23 cellular contexts compared by ENCODE assay signal in the genomic region with DNA sequence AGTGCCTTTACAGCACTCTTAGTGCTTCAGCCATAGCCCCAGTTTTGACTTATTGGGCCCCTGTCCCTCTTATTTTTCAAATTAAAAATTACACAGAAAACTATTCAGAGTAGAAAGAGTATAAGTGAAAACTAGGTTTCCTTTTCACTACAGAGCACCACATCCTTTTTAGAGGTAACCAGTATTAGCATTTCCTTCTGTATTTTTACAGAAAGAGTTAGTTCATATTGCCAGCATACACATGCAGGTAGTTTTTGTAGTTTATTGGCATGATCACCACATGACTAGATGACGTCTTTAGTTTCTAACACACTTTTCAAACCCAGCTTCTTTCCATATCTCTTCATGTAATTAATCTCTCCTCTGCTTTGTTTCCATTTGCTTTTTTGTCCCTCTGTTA.
DNase-seq lines count a peak whose midpoint lies in the region; ATAC-seq and TF ChIP-seq lines count a peak whose summit lies in the region.
"Had no signal": no experiment of that assay in that cellular context is flagged by ENCODE, and none has a peak within 500 bp of the region (broad histone marks: within the 10 kb centered on the region; RNA-seq: fewer than 3 reads in every experiment).

No MANE protein-coding gene starts in this region.

- WGBS in mesendoderm (ENCODE audit: extremely low coverage, insufficient coverage, low lambda C conversion rate) = no CpG with 5 or more reads among the region's 1 CpG

- no peaks in the 10 kb centered on the region for H3K9me2 ChIP-seq in GM23338 (ENCODE audit: insufficient read depth)

- H3K4me2 ChIP-seq in mesendoderm (ENCODE audit: low read length) (no peak overlapping the region), GM23338 (no peak overlapping the region)

- H3K9me3 Mint-ChIP-seq in type B pancreatic cell (no peaks in the 10 kb centered on the region), GM23338 (no peaks in the 10 kb centered on the region)
- H3K9me3 Mint-ChIP-seq: activated CD4-positive, alpha-beta T cell treated with anti-CD3 and anti-CD28 coated beads, Interleukin-2, amount 10 ng/mL, durations not matched to agents 7 days and 5 days; CD4-positive, alpha-beta memory T cell; stimulated activated naive B cell treated with anti-CD40 and anti-IgM and Interleukin-4, amounts not matched to agents 10 μg/mL and 1 μg/mL and 100 μg/mL, for 72 hours had no signal

- H3K27me3 Mint-ChIP-seq in type B pancreatic cell (no peaks in the 10 kb centered on the region), GM23338 (ENCODE audit: insufficient read depth, low read depth, poor library complexity) (no peaks in the 10 kb centered on the region)
- H3K27me3 Mint-ChIP-seq: activated CD4-positive, alpha-beta T cell treated with anti-CD3 and anti-CD28 coated beads, Interleukin-2, amount 10 ng/mL, durations not matched to agents 7 days and 5 days; CD4-positive, alpha-beta memory T cell; stimulated activated naive B cell treated with anti-CD40 and anti-IgM and Interleukin-4, amounts not matched to agents 10 μg/mL and 1 μg/mL and 100 μg/mL, for 72 hours had no signal

- H3K27ac ChIP-seq in mesendoderm (ENCODE audit: low read depth, low read length) (no peak overlapping the region), GM23338 (ENCODE audit: low read depth) (no peak overlapping the region)
- H3K27ac ChIP-seq: adrenal gland, cardiac muscle cell, heart left ventricle, left lung, psoas muscle, transverse colon had no signal

- peaks cover 4% of the 10 kb centered on the region for H3K79me1 ChIP-seq in mesendoderm (ENCODE audit: low read length)

- H3K23ac ChIP-seq in mesendoderm (ENCODE audit: low read length) = no peak overlapping the region

- H3K4me1 Mint-ChIP-seq in type B pancreatic cell (ENCODE audit: unreplicated experiment) (no peaks in the 10 kb centered on the region), GM23338 (no peaks in the 10 kb centered on the region; the same call in 2 of the 3 replicates)

- DNase-seq in mesendoderm (no peak), type B pancreatic cell (ENCODE audit: extremely low spot score, unreplicated experiment) (no peak), NCI-H2029 (lab: John Stamatoyannopoulos, UW) (no peak), GM23338 (ENCODE audit: low spot score) (no peak)
- DNase-seq: activated CD4-positive, alpha-beta T cell treated with anti-CD3 and anti-CD28 coated beads, Interleukin-2, amount 10 ng/mL, durations not matched to agents 7 days and 5 days; activated gamma-delta T cell; activated T-cell treated with anti-CD3 and anti-CD28 coated beads for 4 hours; adrenal gland; CD4-positive, alpha-beta memory T cell; dermis blood vessel endothelial cell; GDM1; H7; heart left ventricle; NCI-H1930; psoas muscle; stimulated activated CD4-positive, alpha-beta T cell treated with anti-CD3 and anti-CD28 coated beads, Interleukin-1b, Interleukin-23, amount 100 ng/mL, for 48 hours; stimulated activated naive B cell treated with anti-CD40 and anti-IgM and Interleukin-4, amounts not matched to agents 10 μg/mL and 1 μg/mL and 100 μg/mL, for 72 hours; transverse colon had no signal

- H3K79me2 ChIP-seq in mesendoderm (ENCODE audit: control insufficient read depth, insufficient read depth, low read length) (peaks cover 8% of the 10 kb centered on the region), GM23338 (replicated peaks; ENCODE audit: insufficient read depth) (peaks cover 99% of the 10 kb centered on the region)

- TF ChIP-seq CTCF in type B pancreatic cell (conservative IDR thresholded peaks at IDR 0.05) (no peak), GM23338 (conservative IDR thresholded peaks at IDR 0.05; ENCODE audit: low read depth in 2 of 2) (no peak)

- peaks cover 13% of the 10 kb centered on the region for H3K4me1 ChIP-seq in mesendoderm (ENCODE audit: control insufficient read depth, low read depth, low read length)
- peaks cover 12% of the 10 kb centered on the region; the same call in 1 of the 2 replicates for H3K4me1 ChIP-seq in GM23338 (ENCODE audit: insufficient read depth)
- H3K4me1 ChIP-seq: adrenal gland, left lung had no signal

- H3K27me3 ChIP-seq in mesendoderm (ENCODE audit: insufficient read depth, low read length, poor library complexity) (no peaks in the 10 kb centered on the region), GM23338 (ENCODE audit: insufficient read depth) (no peaks in the 10 kb centered on the region)
- H3K27me3 ChIP-seq: adrenal gland, cardiac muscle cell, heart left ventricle, left lung, transverse colon had no signal

- no peak overlapping the region for H2AK5ac ChIP-seq in mesendoderm (ENCODE audit: low read length)

- no peak overlapping the region for H2BK15ac ChIP-seq in mesendoderm (replicated peaks; ENCODE audit: low read depth)

- peak overlapping the region; percentile 12 for H2BK120ac ChIP-seq in mesendoderm (ENCODE audit: low read depth, low read length)

- ATAC-seq in GM18907 (IDR thresholded peaks at IDR 0.05; ENCODE audit: unreplicated experiment) (peak; percentile 67), GM21390 (IDR thresholded peaks at IDR 0.05; ENCODE audit: unreplicated experiment) (peak; percentile 61), HG03159 (IDR thresholded peaks at IDR 0.05; ENCODE audit: unreplicated experiment) (peak; percentile 74), GM23338 (no peak)
- ATAC-seq: heart left ventricle, left lung, psoas muscle had no signal

- H2AFZ ChIP-seq in GM23338 = no peak overlapping the region

- no peak overlapping the region for H3K56ac ChIP-seq in mesendoderm (ENCODE audit: low read length)

- H2BK5ac ChIP-seq in mesendoderm (ENCODE audit: low read length) = no peak overlapping the region

- H3K9ac ChIP-seq in mesendoderm (ENCODE audit: low read length) = no peak overlapping the region

- no peak overlapping the region for H4K8ac ChIP-seq in mesendoderm (ENCODE audit: low read depth, low read length)

- H3K4ac ChIP-seq in mesendoderm (ENCODE audit: low read depth, low read length) = no peak overlapping the region

- H3K4me3 Mint-ChIP-seq in type B pancreatic cell = no peak overlapping the region
- no peak overlapping the region for H3K4me3 Mint-ChIP-seq in GM23338
- H3K4me3 Mint-ChIP-seq: activated CD4-positive, alpha-beta T cell treated with anti-CD3 and anti-CD28 coated beads, Interleukin-2, amount 10 ng/mL, durations not matched to agents 7 days and 5 days; CD4-positive, alpha-beta memory T cell; stimulated activated naive B cell treated with anti-CD40 and anti-IgM and Interleukin-4, amounts not matched to agents 10 μg/mL and 1 μg/mL and 100 μg/mL, for 72 hours had no signal

- H3K27ac Mint-ChIP-seq in type B pancreatic cell (no peak overlapping the region), GM23338 (no peak overlapping the region)
- H3K27ac Mint-ChIP-seq: activated CD4-positive, alpha-beta T cell treated with anti-CD3 and anti-CD28 coated beads, Interleukin-2, amount 10 ng/mL, durations not matched to agents 7 days and 5 days; CD4-positive, alpha-beta memory T cell; stimulated activated naive B cell treated with anti-CD40 and anti-IgM and Interleukin-4, amounts not matched to agents 10 μg/mL and 1 μg/mL and 100 μg/mL, for 72 hours had no signal

- H3K4me3 ChIP-seq in mesendoderm (ENCODE audit: low read length) (no peak overlapping the region), GM23338 (no peak overlapping the region)
- H3K4me3 ChIP-seq: adrenal gland, cardiac muscle cell, heart left ventricle, left lung, psoas muscle, transverse colon had no signal

- H4K5ac ChIP-seq in mesendoderm (ENCODE audit: low read length) = no peak overlapping the region

- H3K36me3 ChIP-seq in mesendoderm (ENCODE audit: control insufficient read depth, insufficient read depth, low read length) = no peaks in the 10 kb centered on the region
- no peaks in the 10 kb centered on the region for H3K36me3 ChIP-seq in GM23338 (ENCODE audit: insufficient read depth)
- H3K36me3 ChIP-seq: adrenal gland, cardiac muscle cell, heart left ventricle, left lung, transverse colon had no signal

- H3K36me3 Mint-ChIP-seq in type B pancreatic cell (no peaks in the 10 kb centered on the region), GM23338 (ENCODE audit: low read depth) (no peaks in the 10 kb centered on the region)
- H3K36me3 Mint-ChIP-seq: CD4-positive, alpha-beta memory T cell; stimulated activated naive B cell treated with anti-CD40 and anti-IgM and Interleukin-4, amounts not matched to agents 10 μg/mL and 1 μg/mL and 100 μg/mL, for 72 hours had no signal

- no peaks in the 10 kb centered on the region for H3F3A ChIP-seq in GM23338 (replicated peaks; ENCODE audit: low read depth)

- peaks cover 15% of the 10 kb centered on the region for H4K20me1 ChIP-seq in GM23338 (replicated peaks; ENCODE audit: insufficient read depth)

- H3K18ac ChIP-seq in mesendoderm (ENCODE audit: low read length) = no peak overlapping the region

TF ChIP-seq in GM23338, 12 proteins besides CTCF, POLR2A, EP300 and RAD21 (continues in another document):
- TF ChIP-seq STAT1 (IDR thresholded peaks at IDR 0.05; ENCODE audit: unreplicated experiment) (no peak), EZH2 (IDR thresholded peaks at IDR 0.05; ENCODE audit: low read depth, unreplicated experiment) (no peak), JUNB (IDR thresholded peaks at IDR 0.05; ENCODE audit: unreplicated experiment) (no peak), NANOG (IDR thresholded peaks at IDR 0.05; ENCODE audit: borderline replicate concordance) (no peak), POLR2AphosphoS5 (IDR thresholded peaks at IDR 0.05; ENCODE audit: low read depth) (no peak)
- TF ChIP-seq, protein P1, sequence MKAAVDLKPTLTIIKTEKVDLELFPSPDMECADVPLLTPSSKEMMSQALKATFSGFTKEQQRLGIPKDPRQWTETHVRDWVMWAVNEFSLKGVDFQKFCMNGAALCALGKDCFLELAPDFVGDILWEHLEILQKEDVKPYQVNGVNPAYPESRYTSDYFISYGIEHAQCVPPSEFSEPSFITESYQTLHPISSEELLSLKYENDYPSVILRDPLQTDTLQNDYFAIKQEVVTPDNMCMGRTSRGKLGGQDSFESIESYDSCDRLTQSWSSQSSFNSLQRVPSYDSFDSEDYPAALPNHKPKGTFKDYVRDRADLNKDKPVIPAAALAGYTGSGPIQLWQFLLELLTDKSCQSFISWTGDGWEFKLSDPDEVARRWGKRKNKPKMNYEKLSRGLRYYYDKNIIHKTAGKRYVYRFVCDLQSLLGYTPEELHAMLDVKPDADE (IDR thresholded peaks at IDR 0.05) = no peak
